Comparison of ENCODE assay signal across 9 cellular contexts in genomic region chr11:69915501-69916250, GRCh38.
A peak's percentile ranks its signal among the peaks of the same experiment; 100 is the strongest.
DNase-seq lines count a peak whose midpoint lies in the region; ATAC-seq and TF ChIP-seq lines count a peak whose summit lies in the region.
"Had no signal": no experiment of that assay in that cellular context is flagged by ENCODE, and none has a peak within 500 bp of the region (broad histone marks: within the 10 kb centered on the region; RNA-seq: fewer than 3 reads in every experiment).

No MANE protein-coding gene starts in this region.

- H3K27me3 Mint-ChIP-seq in Calu3 (ENCODE audit: unreplicated experiment), result peaks cover 18% of the 10 kb centered on the region

- H3K9me3 ChIP-seq in body of pancreas, result no peaks in the 10 kb centered on the region

- H3K4me3 ChIP-seq in body of pancreas, result no peak overlapping the region

- no peaks in the 10 kb centered on the region for H3K9me3 Mint-ChIP-seq in Calu3 (ENCODE audit: low read depth, unreplicated experiment)
- H3K9me3 Mint-ChIP-seq: T-helper 1 cell treated with Interleukin-12 subunit alpha and Interleukin-12 subunit beta and Interleukin-4 antibody, amounts not matched to agents 30 μg/mL and 1 μg/mL, for 36 hours had no signal

- peak overlapping the region; percentile 53 to 88 (median 81) for H3K27ac ChIP-seq in body of pancreas

- no TSS peak for BruUV-seq in Calu3 (replicated peaks; lab: Mats Ljungman, UMichigan)

- 0 to 13% methylated on average over 11 to 18 of the region's 18 CpGs for WGBS in body of pancreas, 2 donors

- peak; percentile 77 for ATAC-seq in body of pancreas
- ATAC-seq in GM18858 (IDR thresholded peaks at IDR 0.05; ENCODE audit: unreplicated experiment), result no peak
- ATAC-seq in GM18867 (IDR thresholded peaks at IDR 0.05; ENCODE audit: unreplicated experiment), result no peak

- H3K36me3 Mint-ChIP-seq in Calu3 (ENCODE audit: insufficient read depth, unreplicated experiment), result peaks cover 20% of the 10 kb centered on the region

- H3K4me1 ChIP-seq in body of pancreas, result peaks cover 51% of the 10 kb centered on the region

- H3K4me1 Mint-ChIP-seq in Calu3 (ENCODE audit: low read depth, unreplicated experiment), result peaks cover 59% of the 10 kb centered on the region

- H3K36me3 ChIP-seq in body of pancreas (replicated peaks in 1 of 2; ENCODE audit: insufficient read depth in 1 of 2, low read depth in 2 of 2), result no peaks in the 10 kb centered on the region

- intact Hi-C loops in Calu3 (cut with micrococcal nuclease; ENCODE audit: unreplicated experiment), result loop anchor here (2.0 kb wide), 2 partner anchors 33 to 281 kb away; no protein-coding TSS in a partner anchor
- intact Hi-C loops in body of pancreas (cut with DNase I), result no loop called here

- peak; percentile 92 for DNase-seq in Calu3
- peak; percentile 39 for DNase-seq in HS-27A (ENCODE audit: low read depth)
- peak; percentile 67 to 81 for DNase-seq in SHP77 (lab: John Stamatoyannopoulos, UW)
- DNase-seq in body of pancreas, result peak; percentile 85 to 89 (median 88)
- DNase-seq in iris pigment epithelial cell (ENCODE audit: low read depth), result peak; percentile 35
- peak; percentile 26 to 56 (median 39) for DNase-seq in stimulated activated CD4-positive, alpha-beta T cell treated with anti-CD3 and anti-CD28 coated beads, Interleukin-12 subunit alpha, Interleukin-12 subunit beta, amount 100 ng/mL, for 48 hours (ENCODE audit: low read depth in 2 of 3, low spot score in 1 of 3)

- TF ChIP-seq CTCF in Calu3 (IDR thresholded peaks at IDR 0.05; ENCODE audit: unreplicated experiment) (peak; percentile 91), body of pancreas (IDR thresholded peaks at IDR 0.05) (peak; percentile 65 to 79 (median 74))

- H3K27me3 ChIP-seq in body of pancreas, result peaks cover 0 to 7% of the 10 kb centered on the region in 2 donors

- peak overlapping the region; percentile 28 for H3K27ac Mint-ChIP-seq in Calu3 (ENCODE audit: unreplicated experiment)
- H3K27ac Mint-ChIP-seq: T-helper 1 cell treated with Interleukin-12 subunit alpha and Interleukin-12 subunit beta and Interleukin-4 antibody, amounts not matched to agents 30 μg/mL and 1 μg/mL, for 36 hours had no signal

- peak overlapping the region; percentile 1 for H3K4me3 Mint-ChIP-seq in Calu3 (ENCODE audit: low read depth, unreplicated experiment)
- H3K4me3 Mint-ChIP-seq: T-helper 1 cell treated with Interleukin-12 subunit alpha and Interleukin-12 subunit beta and Interleukin-4 antibody, amounts not matched to agents 30 μg/mL and 1 μg/mL, for 36 hours had no signal

- CTCF ChIA-PET in Calu3 (lab: Charles Lee), result interaction anchor here (0.5 to 1.8 kb wide), 11 partner anchors 14 to 411 kb away, joined by 3 to 17 read pairs (median 4); partner anchors contain the start of gene LTO1

- TF ChIP-seq POLR2A in body of pancreas (IDR thresholded peaks at IDR 0.05), result peak in 1 of 3 donors; percentile 17

Comparison
In these comparisons a context has a peak if more than half of its experiments do, and no peak if none do; other contexts are left out.
1. DNase-seq: peak in every context shown above with its lines; median percentile 92 in Calu3; 88 in body of pancreas; 74 in SHP77; 39 in HS-27A; 39 in stimulated activated CD4-positive, alpha-beta T cell treated with anti-CD3 and anti-CD28 coated beads, Interleukin-12 subunit alpha, Interleukin-12 subunit beta, amount 100 ng/mL, for 48 hours; 35 in iris pigment epithelial cell.